30 cellular contexts compared by ENCODE assay signal in genomic region chr14:34527591-34527990, GRCh38.
"Had no signal": no experiment of that assay in that cellular context is flagged by ENCODE, and none has a peak within 500 bp of the region (broad histone marks: within the 10 kb centered on the region; RNA-seq: fewer than 3 reads in every experiment).

No MANE protein-coding gene starts in this region.

- H3K9me3 ChIP-seq: adrenal gland, body of pancreas, breast epithelium had no signal

- H3K4me3 Mint-ChIP-seq: activated CD4-positive, alpha-beta memory T cell treated with anti-CD3 and anti-CD28 coated beads, Interleukin-2, amount 10 ng/mL, durations not matched to agents 7 days and 5 days; activated naive CD8-positive, alpha-beta T cell treated with anti-CD3 and anti-CD28 coated beads, Interleukin-2, amount 10 ng/mL, durations not matched to agents 7 days and 5 days; activated T-cell treated with anti-CD3 and anti-CD28 coated beads, Interleukin-2, amount 50 U/mL, for 4 hours; activated T-helper 17 cell treated with anti-CD3 and anti-CD28 coated beads, Interleukin-2, amount 50 U/mL, for 72 hours had no signal

- DNase-seq: activated CD4-positive, alpha-beta memory T cell treated with anti-CD3 and anti-CD28 coated beads, Interleukin-2, amount 10 ng/mL, durations not matched to agents 7 days and 5 days; activated CD4-positive, alpha-beta T cell treated with anti-CD3 and anti-CD28 coated beads for 4 hours; activated CD8-positive, alpha-beta memory T cell treated with anti-CD3 and anti-CD28 coated beads, Interleukin-2, amount 50 U/mL, for 4 hours; activated effector memory CD4-positive, alpha-beta T cell treated with anti-CD3 and anti-CD28 coated beads, Interleukin-2, amount 50 U/mL, for 16 hours; activated naive CD4-positive, alpha-beta T cell; activated naive CD8-positive, alpha-beta T cell treated with anti-CD3 and anti-CD28 coated beads, Interleukin-2, amount 10 ng/mL, durations not matched to agents 7 days and 5 days; activated T-cell treated with anti-CD3 and anti-CD28 coated beads for 4 hours; activated T-cell treated with anti-CD3 and anti-CD28 coated beads, Interleukin-2, amount 50 U/mL, for 4 hours; adrenal gland; body of pancreas; MM.1S; MV-4-11; NCI-H1092; NCI-H1436 treated with DMSO at 0.1 percent for 48 hours; NCI-H187; NCI-H2029 treated with DMSO at 0.1 percent for 48 hours; NCI-H2107; NCI-H2171; NCI-H510A; NCI-H526; NCI-H748 treated with DMSO at 0.1 percent for 48 hours; PC-9; Right ventricle myocardium superior had no signal

- H3K27me3 ChIP-seq: adrenal gland, body of pancreas, breast epithelium had no signal

- H3K9me3 Mint-ChIP-seq: activated CD4-positive, alpha-beta memory T cell treated with anti-CD3 and anti-CD28 coated beads, Interleukin-2, amount 10 ng/mL, durations not matched to agents 7 days and 5 days; activated naive CD8-positive, alpha-beta T cell treated with anti-CD3 and anti-CD28 coated beads, Interleukin-2, amount 10 ng/mL, durations not matched to agents 7 days and 5 days; activated T-cell treated with anti-CD3 and anti-CD28 coated beads, Interleukin-2, amount 50 U/mL, for 4 hours; activated T-helper 17 cell treated with anti-CD3 and anti-CD28 coated beads, Interleukin-2, amount 50 U/mL, for 72 hours had no signal

- FAIRE-seq: astrocyte, TTC549 had no signal

- ATAC-seq: activated CD4-positive, CD25-positive, alpha-beta regulatory T cell treated with anti-CD3 and anti-CD28 coated beads, Interleukin-2, amount 50 U/mL, for 24 hours; activated T-cell treated with anti-CD3 and anti-CD28 coated beads, Interleukin-2, amount 50 U/mL, for 4 hours; activated T-helper 17 cell treated with anti-CD3 and anti-CD28 coated beads, Interleukin-2, amount 50 U/mL, for 72 hours; body of pancreas had no signal

- H3K27ac Mint-ChIP-seq: activated CD4-positive, alpha-beta memory T cell treated with anti-CD3 and anti-CD28 coated beads, Interleukin-2, amount 10 ng/mL, durations not matched to agents 7 days and 5 days; activated naive CD8-positive, alpha-beta T cell treated with anti-CD3 and anti-CD28 coated beads, Interleukin-2, amount 10 ng/mL, durations not matched to agents 7 days and 5 days; activated T-helper 17 cell treated with anti-CD3 and anti-CD28 coated beads, Interleukin-2, amount 50 U/mL, for 72 hours had no signal

- H3K4me3 ChIP-seq: adrenal gland, body of pancreas, breast epithelium, PC-9, SK-N-MC had no signal

- H3K27me3 Mint-ChIP-seq: activated CD4-positive, alpha-beta memory T cell treated with anti-CD3 and anti-CD28 coated beads, Interleukin-2, amount 10 ng/mL, durations not matched to agents 7 days and 5 days; activated naive CD8-positive, alpha-beta T cell treated with anti-CD3 and anti-CD28 coated beads, Interleukin-2, amount 10 ng/mL, durations not matched to agents 7 days and 5 days; activated T-helper 17 cell treated with anti-CD3 and anti-CD28 coated beads, Interleukin-2, amount 50 U/mL, for 72 hours had no signal

- H3K4me1 ChIP-seq: adrenal gland, body of pancreas, breast epithelium had no signal

- H3K4me1 Mint-ChIP-seq: activated CD4-positive, alpha-beta memory T cell treated with anti-CD3 and anti-CD28 coated beads, Interleukin-2, amount 10 ng/mL, durations not matched to agents 7 days and 5 days; activated naive CD8-positive, alpha-beta T cell treated with anti-CD3 and anti-CD28 coated beads, Interleukin-2, amount 10 ng/mL, durations not matched to agents 7 days and 5 days; activated T-helper 17 cell treated with anti-CD3 and anti-CD28 coated beads, Interleukin-2, amount 50 U/mL, for 72 hours had no signal

- H3K27ac ChIP-seq: adrenal gland, body of pancreas, breast epithelium, KMS-11, PC-9, SK-N-MC had no signal
